Comparison of ENCODE assay signal across 13 cellular contexts in the genomic region with DNA sequence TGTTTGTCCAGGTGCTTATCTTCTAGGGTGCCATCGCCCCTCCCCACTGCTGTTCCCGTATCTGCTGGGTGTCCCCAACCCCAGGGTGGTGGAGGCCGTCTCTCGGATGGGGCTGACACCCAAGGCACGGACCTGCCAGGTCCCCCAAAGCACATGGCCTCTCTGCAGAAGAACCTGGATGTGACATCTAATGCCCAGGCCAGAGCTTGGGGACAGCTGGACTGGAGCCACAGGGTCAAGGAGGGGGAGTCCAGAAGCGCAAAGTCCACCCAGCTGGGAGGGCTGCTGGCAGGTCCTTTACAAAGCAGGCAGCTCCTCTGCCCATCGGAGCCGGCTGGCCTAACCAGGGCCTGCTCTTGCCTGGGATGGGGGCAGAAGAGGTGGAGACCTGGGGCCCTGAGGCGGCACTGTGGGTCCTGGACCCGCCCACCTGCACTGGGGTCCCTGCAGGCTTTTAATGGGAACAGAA. TPM values are rescaled to one million over a fixed set of nuclear protein-coding genes. Genes with fewer than 3 reads are reported as not detected.
DNase-seq lines count a peak whose midpoint lies in the region; ATAC-seq and TF ChIP-seq lines count a peak whose summit lies in the region.
"Had no signal": no experiment of that assay in that cellular context is flagged by ENCODE, and none has a peak within 500 bp of the region (broad histone marks: within the 10 kb centered on the region; RNA-seq: fewer than 3 reads in every experiment).

No MANE protein-coding gene starts in this region.

- 92% methylated on average over 10 of the region's 10 CpGs for WGBS in esophagus muscularis mucosa
- WGBS in upper lobe of left lung, 2 donors, result 87 to 90% methylated on average over 2 to 8 of the region's 10 CpGs

- H3K27ac ChIP-seq in esophagus muscularis mucosa (replicated peaks in 1 of 4) (no peak overlapping the region), upper lobe of left lung (peak overlapping the region in 3 of 4 donors; percentile 37 to 64 (median 53))

- H3K9me3 ChIP-seq in esophagus muscularis mucosa, result no peaks in the 10 kb centered on the region
- H3K9me3 ChIP-seq in upper lobe of left lung, result no peaks in the 10 kb centered on the region

- H3K27ac Mint-ChIP-seq in natural killer cell, result no peak overlapping the region
- no peak overlapping the region for H3K27ac Mint-ChIP-seq in natural killer cell treated with Interleukin-12 subunit alpha and Interleukin-12 subunit beta and Interleukin-15 and Interleukin-18, amount 100 ng/mL, for 72 hours
- peak overlapping the region in 1 of 10 donors; percentile 18 for H3K27ac Mint-ChIP-seq in naive thymus-derived CD8-positive, alpha-beta T cell
- H3K27ac Mint-ChIP-seq in activated CD4-positive, alpha-beta memory T cell treated with anti-CD3 and anti-CD28 coated beads for 36 hours, result no peak overlapping the region

- H3K9me3 Mint-ChIP-seq in natural killer cell, result no peaks in the 10 kb centered on the region
- no peaks in the 10 kb centered on the region for H3K9me3 Mint-ChIP-seq in natural killer cell treated with Interleukin-12 subunit alpha and Interleukin-12 subunit beta and Interleukin-15 and Interleukin-18, amount 100 ng/mL, for 72 hours
- H3K9me3 Mint-ChIP-seq in naive thymus-derived CD8-positive, alpha-beta T cell, result peaks cover 0 to 6% (median 2%) of the 10 kb centered on the region in 9 donors
- no peaks in the 10 kb centered on the region for H3K9me3 Mint-ChIP-seq in activated CD4-positive, alpha-beta memory T cell treated with anti-CD3 and anti-CD28 coated beads for 36 hours

- H3K4me1 ChIP-seq in esophagus muscularis mucosa (peaks cover 17 to 31% (median 29%) of the 10 kb centered on the region in 4 donors), upper lobe of left lung (peaks cover 7 to 30% (median 23%) of the 10 kb centered on the region in 4 donors)

- H3K36me3 Mint-ChIP-seq in natural killer cell, result no peaks in the 10 kb centered on the region
- H3K36me3 Mint-ChIP-seq in natural killer cell treated with Interleukin-12 subunit alpha and Interleukin-12 subunit beta and Interleukin-15 and Interleukin-18, amount 100 ng/mL, for 72 hours, result no peaks in the 10 kb centered on the region
- H3K36me3 Mint-ChIP-seq in naive thymus-derived CD8-positive, alpha-beta T cell, result peaks cover 0 to 4% (median 0%) of the 10 kb centered on the region in 3 donors
- no peaks in the 10 kb centered on the region for H3K36me3 Mint-ChIP-seq in activated CD4-positive, alpha-beta memory T cell treated with anti-CD3 and anti-CD28 coated beads for 36 hours

- H3K4me1 Mint-ChIP-seq in natural killer cell, result no peaks in the 10 kb centered on the region
- peaks cover 0 to 3% of the 10 kb centered on the region in 2 donors for H3K4me1 Mint-ChIP-seq in natural killer cell treated with Interleukin-12 subunit alpha and Interleukin-12 subunit beta and Interleukin-15 and Interleukin-18, amount 100 ng/mL, for 72 hours (ENCODE audit: low read depth in 2 of 2)
- peaks cover 0 to 7% (median under 1%) of the 10 kb centered on the region in 4 donors for H3K4me1 Mint-ChIP-seq in naive thymus-derived CD8-positive, alpha-beta T cell
- H3K4me1 Mint-ChIP-seq in activated CD4-positive, alpha-beta memory T cell treated with anti-CD3 and anti-CD28 coated beads for 36 hours (ENCODE audit: low read depth), result no peaks in the 10 kb centered on the region

- DNase-seq in natural killer cell, result no peak
- no peak for DNase-seq in natural killer cell treated with Interleukin-12 subunit alpha and Interleukin-12 subunit beta and Interleukin-15 and Interleukin-18, amount 100 ng/mL, for 72 hours (ENCODE audit: low spot score)
- DNase-seq in esophagus muscularis mucosa (ENCODE audit: extremely low spot score), result no peak
- DNase-seq in naive thymus-derived CD8-positive, alpha-beta T cell, result peak in 1 of 10 donors; percentile 2
- peak in 1 of 2 donors; percentile 43 for DNase-seq in upper lobe of left lung
- no peak for DNase-seq in activated CD4-positive, alpha-beta memory T cell treated with anti-CD3 and anti-CD28 coated beads for 36 hours
- DNase-seq in T-helper 9 cell, result no peak
- DNase-seq in SK-N-DZ (ENCODE audit: low spot score), result no peak
- DNase-seq: activated naive CD4-positive, alpha-beta T cell treated with anti-CD3 and anti-CD28 coated beads, Interleukin-2, amount 50 U/mL, for 16 hours; foreskin melanocyte; retina; stimulated activated naive CD4-positive, alpha-beta T cell treated with Interleukin-2 at 50 U/mL for 16 hours had no signal

- POLR2A ChIA-PET in naive thymus-derived CD8-positive, alpha-beta T cell (lab: Charles Lee), result no interaction called here
- POLR2A ChIA-PET in activated CD4-positive, alpha-beta memory T cell treated with anti-CD3 and anti-CD28 coated beads for 36 hours (lab: Charles Lee), result no interaction called here

- H3K36me3 ChIP-seq in esophagus muscularis mucosa (no peaks in the 10 kb centered on the region), upper lobe of left lung (no peaks in the 10 kb centered on the region)

- TF ChIP-seq POLR2A in esophagus muscularis mucosa (IDR thresholded peaks at IDR 0.05; ENCODE audit: low read depth), result no peak
- no peak for TF ChIP-seq POLR2A in upper lobe of left lung (IDR thresholded peaks at IDR 0.05)

- ATAC-seq in natural killer cell, result peak in 1 of 3 donors; percentile 5
- ATAC-seq in natural killer cell treated with Interleukin-12 subunit alpha and Interleukin-12 subunit beta and Interleukin-15 and Interleukin-18, amount 100 ng/mL, for 72 hours, result no peak
- no peak for ATAC-seq in naive thymus-derived CD8-positive, alpha-beta T cell
- no peak for ATAC-seq in upper lobe of left lung (ENCODE audit: low FRiP score in 2 of 2)

- no peak for TF ChIP-seq CTCF in natural killer cell (IDR thresholded peaks at IDR 0.05)
- no peak for TF ChIP-seq CTCF in esophagus muscularis mucosa (IDR thresholded peaks at IDR 0.05)
- TF ChIP-seq CTCF in upper lobe of left lung (IDR thresholded peaks at IDR 0.05), result no peak

- H3K4me3 ChIP-seq in esophagus muscularis mucosa, result peak overlapping the region in 3 of 4 donors; percentile 59 to 65 (median 60)
- peak overlapping the region in 1 of 4 donors; percentile 58 for H3K4me3 ChIP-seq in upper lobe of left lung

- peaks cover 19 to 27% of the 10 kb centered on the region in 2 donors for H3K27me3 Mint-ChIP-seq in natural killer cell (ENCODE audit: low read depth in 2 of 2)
- H3K27me3 Mint-ChIP-seq in natural killer cell treated with Interleukin-12 subunit alpha and Interleukin-12 subunit beta and Interleukin-15 and Interleukin-18, amount 100 ng/mL, for 72 hours, result peaks cover 7 to 27% of the 10 kb centered on the region in 2 donors
- peaks cover 2 to 39% (median 16%) of the 10 kb centered on the region in 5 donors for H3K27me3 Mint-ChIP-seq in naive thymus-derived CD8-positive, alpha-beta T cell
- H3K27me3 Mint-ChIP-seq in activated CD4-positive, alpha-beta memory T cell treated with anti-CD3 and anti-CD28 coated beads for 36 hours, result peaks cover 17% of the 10 kb centered on the region

- CTCF ChIA-PET in activated CD4-positive, alpha-beta memory T cell treated with anti-CD3 and anti-CD28 coated beads for 36 hours (lab: Charles Lee), result no interaction called here

- H3K4me3 Mint-ChIP-seq in natural killer cell, result peak overlapping the region; percentile 65
- H3K4me3 Mint-ChIP-seq in natural killer cell treated with Interleukin-12 subunit alpha and Interleukin-12 subunit beta and Interleukin-15 and Interleukin-18, amount 100 ng/mL, for 72 hours, result no peak overlapping the region
- H3K4me3 Mint-ChIP-seq in naive thymus-derived CD8-positive, alpha-beta T cell, result peak overlapping the region in 6 of 10 donors; percentile 45 to 72 (median 52)
- no peak overlapping the region for H3K4me3 Mint-ChIP-seq in activated CD4-positive, alpha-beta memory T cell treated with anti-CD3 and anti-CD28 coated beads for 36 hours

- H3K27me3 ChIP-seq in esophagus muscularis mucosa (peaks cover 0 to 45% (median 0%) of the 10 kb centered on the region in 4 donors), upper lobe of left lung (peaks cover 0 to 12% (median 5%) of the 10 kb centered on the region in 4 donors)

- intact Hi-C loops in natural killer cell (cut with micrococcal nuclease), result no loop called here
- intact Hi-C loops in esophagus muscularis mucosa (cut with DNase I), result no loop called here
- intact Hi-C loops in activated CD4-positive, alpha-beta memory T cell treated with anti-CD3 and anti-CD28 coated beads for 36 hours (cut with micrococcal nuclease), result no loop called here

- TF ChIP-seq EP300 in esophagus muscularis mucosa (IDR thresholded peaks at IDR 0.05) (no peak), upper lobe of left lung (IDR thresholded peaks at IDR 0.05) (no peak)

RNA-seq across cellular contexts. Expression of gene DOK7, which starts 0.8 kb away (rescaled TPM):
- 1 to 10 TPM; 1.3 to 2.9 (median 1.6) TPM for total RNA-seq in natural killer cell
- under 1 TPM in 1 of 2 donors, not detected in 1; 0.17 TPM for total RNA-seq in natural killer cell treated with Interleukin-12 subunit alpha and Interleukin-12 subunit beta and Interleukin-15 and Interleukin-18, amount 100 ng/mL, for 72 hours
- total RNA-seq in esophagus muscularis mucosa, result 1 to 10 TPM in 3 of 4 donors, under 1 TPM in 1; 0.50 to 1.7 (median 1.4) TPM
- total RNA-seq in naive thymus-derived CD8-positive, alpha-beta T cell, result not detected
- polyA plus RNA-seq in naive thymus-derived CD8-positive, alpha-beta T cell, result under 1 TPM in 1 of 3 donors, not detected in 2; 0.49 TPM
- 10 to 100 TPM in 1 of 6 donors, 1 to 10 TPM in 5; 2.1 to 16.0 (median 4.0) TPM for total RNA-seq in upper lobe of left lung
- total RNA-seq in activated CD4-positive, alpha-beta memory T cell treated with anti-CD3 and anti-CD28 coated beads for 36 hours, result not detected
- polyA plus RNA-seq in SK-N-DZ (2014; cell fraction: cytosol; rRNA removed), result 0.35 and 0.43 TPM in 2 replicates
- 0.31 TPM in 1 of 2 replicates, not detected in the other for polyA plus RNA-seq in SK-N-DZ (2014; cell fraction: nucleus; rRNA removed)

RNA-seq across cellular contexts. Expression of gene HGFAC, which starts 20.6 kb away (rescaled TPM):
- total RNA-seq in natural killer cell, result under 1 TPM in 2 of 3 donors, not detected in 1; 0.43 to 0.54 TPM
- not detected for total RNA-seq in natural killer cell treated with Interleukin-12 subunit alpha and Interleukin-12 subunit beta and Interleukin-15 and Interleukin-18, amount 100 ng/mL, for 72 hours
- 1 to 10 TPM in 1 of 4 donors, under 1 TPM in 1, not detected in 2; 0.52 to 2.3 TPM for total RNA-seq in esophagus muscularis mucosa
- total RNA-seq in naive thymus-derived CD8-positive, alpha-beta T cell, result not detected
- not detected for polyA plus RNA-seq in naive thymus-derived CD8-positive, alpha-beta T cell
- 1 to 10 TPM in 2 of 6 donors, under 1 TPM in 3, not detected in 1; 0.20 to 1.1 (median 0.49) TPM for total RNA-seq in upper lobe of left lung
- total RNA-seq in activated CD4-positive, alpha-beta memory T cell treated with anti-CD3 and anti-CD28 coated beads for 36 hours, result not detected
- polyA plus RNA-seq in SK-N-DZ (2014; cell fraction: cytosol; rRNA removed), result 0.10 TPM in 1 of 2 replicates, not detected in the other
- 1.2 and 3.6 TPM in 2 replicates for polyA plus RNA-seq in SK-N-DZ (2014; cell fraction: nucleus; rRNA removed)
- total RNA-seq: OCI-LY7 had no signal

Comparison
In these comparisons a context has a peak if more than half of its experiments do, and no peak if none do; other contexts are left out.
1. H3K4me3 Mint-ChIP-seq: peak in natural killer cell (single experiment) and naive thymus-derived CD8-positive, alpha-beta T cell (6 of 10); none in natural killer cell treated with Interleukin-12 subunit alpha and Interleukin-12 subunit beta and Interleukin-15 and Interleukin-18, amount 100 ng/mL, for 72 hours (single experiment) and activated CD4-positive, alpha-beta memory T cell treated with anti-CD3 and anti-CD28 coated beads for 36 hours (single experiment).
2. H3K27ac ChIP-seq: peak in upper lobe of left lung (3 of 4); none in esophagus muscularis mucosa (0 of 4).